Comparison of ENCODE assay signal across 32 cellular contexts in the genomic region with DNA sequence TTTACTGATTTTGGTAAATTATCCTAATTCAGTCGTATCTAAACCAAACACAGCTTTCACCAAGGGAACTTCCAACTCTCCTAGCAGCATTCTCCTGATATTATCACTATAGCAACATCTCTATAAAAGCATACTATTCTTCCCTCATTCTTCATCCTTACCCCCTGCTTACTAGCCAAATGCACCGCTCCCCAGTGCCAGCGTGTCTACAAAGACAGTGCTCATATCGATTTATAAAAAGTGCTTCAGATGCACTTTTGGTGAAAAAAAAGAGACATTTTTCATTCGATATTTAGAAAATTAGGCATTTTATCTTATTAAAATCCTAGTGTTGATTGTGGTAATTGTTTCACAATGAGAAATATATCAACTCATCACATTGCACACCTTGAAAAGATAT.
"Had no signal": no experiment of that assay in that cellular context is flagged by ENCODE, and none has a peak within 500 bp of the region (broad histone marks: within the 10 kb centered on the region; RNA-seq: fewer than 3 reads in every experiment).

No MANE protein-coding gene starts in this region.

- H3K27me3 ChIP-seq: body of pancreas, esophagus muscularis mucosa, gastroesophageal sphincter, heart right ventricle had no signal

- ATAC-seq: activated CD4-positive, CD25-positive, alpha-beta regulatory T cell treated with anti-CD3 and anti-CD28 coated beads, Interleukin-2, amount 50 U/mL, for 24 hours; activated CD8-positive, alpha-beta T cell treated with anti-CD3 and anti-CD28 coated beads for 36 hours; activated T-cell treated with anti-CD3 and anti-CD28 coated beads, Interleukin-2, amount 50 U/mL, for 4 hours; activated T-helper 17 cell treated with anti-CD3 and anti-CD28 coated beads, Interleukin-2, amount 50 U/mL, for 72 hours; body of pancreas; effector memory CD8-positive, alpha-beta T cell; gastroesophageal sphincter; heart right ventricle; T-helper 17 cell had no signal

- H3K27ac Mint-ChIP-seq: activated B cell treated with CpG ODN at 0.5 μM for 24 hours; activated CD8-positive, alpha-beta T cell treated with anti-CD3 and anti-CD28 coated beads for 36 hours; activated naive CD8-positive, alpha-beta T cell; activated T-helper 17 cell treated with anti-CD3 and anti-CD28 coated beads, Interleukin-2, amount 50 U/mL, for 72 hours; T-helper 17 cell; T-helper 2 cell treated with Interferon-gamma antibody and Interleukin-4, amounts not matched to agents 5 μg/mL and 100 μg/mL, for 36 hours had no signal

- H3K27ac ChIP-seq: body of pancreas, esophagus muscularis mucosa, gastroesophageal sphincter, heart right ventricle, WERI-Rb-1 had no signal

- H3K9me3 ChIP-seq: body of pancreas had no signal

- H3K36me3 Mint-ChIP-seq: activated naive CD8-positive, alpha-beta T cell had no signal

- H3K27me3 Mint-ChIP-seq: activated naive CD8-positive, alpha-beta T cell; effector memory CD8-positive, alpha-beta T cell; T-helper 17 cell had no signal

- H3K4me3 Mint-ChIP-seq: activated B cell treated with CpG ODN at 0.5 μM for 24 hours; activated CD8-positive, alpha-beta T cell treated with anti-CD3 and anti-CD28 coated beads for 36 hours; activated naive CD8-positive, alpha-beta T cell; activated T-cell treated with anti-CD3 and anti-CD28 coated beads, Interleukin-2, amount 50 U/mL, for 4 hours; activated T-helper 17 cell treated with anti-CD3 and anti-CD28 coated beads, Interleukin-2, amount 50 U/mL, for 72 hours; effector memory CD8-positive, alpha-beta T cell; T-helper 17 cell; T-helper 2 cell treated with Interferon-gamma antibody and Interleukin-4, amounts not matched to agents 5 μg/mL and 100 μg/mL, for 36 hours had no signal

- H3K4me1 Mint-ChIP-seq: activated B cell treated with CpG ODN at 0.5 μM for 24 hours; activated T-helper 17 cell treated with anti-CD3 and anti-CD28 coated beads, Interleukin-2, amount 50 U/mL, for 72 hours; T-helper 17 cell had no signal

- FAIRE-seq: colon had no signal

- DNase-seq: activated B cell treated with CpG ODN at 0.5 μM for 24 hours; activated CD4-positive, alpha-beta T cell treated with anti-CD3 and anti-CD28 coated beads for 48 hours; activated CD4-positive, alpha-beta T cell treated with anti-CD3 and anti-CD28 coated beads, Interleukin-2, amount 50 U/mL, for 1 hour; activated CD4-positive, alpha-beta T cell treated with anti-CD3 and anti-CD28 coated beads, Interleukin-2, amount 50 U/mL, for 48 hours; activated CD8-positive, alpha-beta memory T cell treated with anti-CD3 and anti-CD28 coated beads for 24 hours; activated CD8-positive, alpha-beta T cell treated with anti-CD3 and anti-CD28 coated beads for 36 hours; activated effector memory CD4-positive, alpha-beta T cell treated with Interleukin-2 at 50 U/mL for 16 hours; activated gamma-delta T cell treated with Interleukin-2 at 50 U/mL for 16 hours; activated naive CD4-positive, alpha-beta T cell treated with anti-CD3 and anti-CD28 coated beads, Interleukin-2, amount 50 U/mL, for 16 hours; activated naive CD4-positive, alpha-beta T cell treated with Interleukin-2 at 50 U/mL for 16 hours; activated T-cell treated with anti-CD3 and anti-CD28 coated beads, Interleukin-2, amount 50 U/mL, for 4 hours; amniotic stem cell; aorta; body of pancreas; cortex of kidney; dermis blood vessel endothelial cell; effector CD4-positive, alpha-beta T cell; effector memory CD8-positive, alpha-beta T cell; erythroblast; foreskin melanocyte; heart right ventricle; T-helper 1 cell; T-helper 17 cell; T1000; WERI-Rb-1 had no signal

- H3K4me1 ChIP-seq: body of pancreas had no signal

- H3K36me3 ChIP-seq: esophagus muscularis mucosa, gastroesophageal sphincter, heart right ventricle, WERI-Rb-1 had no signal

- H3K9me3 Mint-ChIP-seq: activated B cell treated with CpG ODN at 0.5 μM for 24 hours; activated T-helper 17 cell treated with anti-CD3 and anti-CD28 coated beads, Interleukin-2, amount 50 U/mL, for 72 hours; effector memory CD8-positive, alpha-beta T cell; T-helper 2 cell treated with Interferon-gamma antibody and Interleukin-4, amounts not matched to agents 5 μg/mL and 100 μg/mL, for 36 hours had no signal

- H3K4me3 ChIP-seq: body of pancreas, esophagus muscularis mucosa, gastroesophageal sphincter, heart right ventricle had no signal
